9 cellular contexts compared by ENCODE assay signal in the genomic region with DNA sequence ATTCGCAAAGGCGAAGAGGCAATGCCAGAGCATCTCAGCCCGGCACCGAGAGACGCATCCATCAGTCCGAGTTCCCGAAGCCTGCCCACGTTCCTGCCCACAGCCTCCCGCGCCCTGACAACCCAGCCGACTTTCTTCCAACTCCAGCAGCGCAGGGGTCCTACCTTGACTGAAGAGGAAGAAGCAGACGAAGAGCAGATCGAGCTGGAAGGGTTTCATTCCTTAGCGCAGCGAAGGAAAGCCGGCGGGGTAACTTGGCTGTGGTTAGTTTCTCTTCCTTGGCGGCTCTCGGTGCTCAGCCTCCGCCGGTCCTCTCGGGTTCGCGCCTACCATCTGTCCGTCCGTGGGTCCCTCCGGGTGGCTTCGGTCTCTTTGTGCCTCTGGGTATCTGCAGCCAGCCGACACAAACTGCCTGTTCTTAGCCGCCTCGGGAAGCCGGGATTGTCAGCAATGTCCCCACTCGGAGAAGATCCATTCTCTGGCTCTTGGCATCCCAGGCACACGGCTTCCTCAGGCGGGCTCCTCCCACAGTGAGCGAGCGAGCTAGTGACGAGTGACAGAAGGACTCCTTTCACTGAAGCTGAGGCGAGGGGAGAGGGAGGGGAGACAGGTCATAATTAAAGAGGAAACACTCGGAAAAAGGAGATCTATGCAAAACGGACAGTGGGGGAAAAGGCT. TPM values are rescaled to one million over a fixed set of nuclear protein-coding genes. Genes with fewer than 3 reads are reported as not detected.
DNase-seq lines count a peak whose midpoint lies in the region; ATAC-seq and TF ChIP-seq lines count a peak whose summit lies in the region.
"Had no signal": no experiment of that assay in that cellular context is flagged by ENCODE, and none has a peak within 500 bp of the region (broad histone marks: within the 10 kb centered on the region; RNA-seq: fewer than 3 reads in every experiment).

A gene (minus strand): TSS at position 480 of the 678 bp plus-strand sequence.

- ATAC-seq in Panc1 (0 out of 2 replicates have a peak, but pooled peaks have one; percentile 51), GM21723 (IDR thresholded peaks at IDR 0.05; ENCODE audit: unreplicated experiment) (no peak), GM21717 (IDR thresholded peaks at IDR 0.05; ENCODE audit: unreplicated experiment) (no peak)

- BruUV-seq in Panc1 (replicated peaks; lab: Mats Ljungman, UMichigan): no TSS peak

- H3K9me3 ChIP-seq in ES-I3 (ENCODE audit: control insufficient read depth, insufficient read depth, low read length): no peaks in the 10 kb centered on the region
- H3K9me3 ChIP-seq in Panc1 (ENCODE audit: control insufficient read depth, insufficient read depth, low read depth, low read length): no peaks in the 10 kb centered on the region

- intact Hi-C loops in Panc1 (cut with micrococcal nuclease; ENCODE audit: unreplicated experiment) (no loop called here), head of caudate nucleus (cut with DNase I) (loop anchor here (10.0 kb wide), 2 partner anchors 74 to 344 kb away; no protein-coding TSS in a partner anchor)

- TF ChIP-seq CTCF in Panc1 (IDR thresholded peaks at IDR 0.05) (no peak), retinal pigment epithelial cell (conservative IDR thresholded peaks at IDR 0.05; ENCODE audit: low read depth, low read length) (no peak)

- POLR2A ChIA-PET in Panc1 (lab: Charles Lee): no interaction called here

- peaks cover 15% of the 10 kb centered on the region for H3K4me1 ChIP-seq in ES-I3 (ENCODE audit: insufficient read depth, low read length)
- H3K4me1 ChIP-seq in Panc1 (ENCODE audit: control insufficient read depth, insufficient read depth, low read length): no peaks in the 10 kb centered on the region

- H3K27me3 ChIP-seq in Panc1 (ENCODE audit: control insufficient read depth, insufficient read depth, low read length): peaks cover 58% of the 10 kb centered on the region

- no peaks in the 10 kb centered on the region for H3K36me3 Mint-ChIP-seq in activated naive CD8-positive, alpha-beta T cell treated with anti-CD3 and anti-CD28 coated beads for 36 hours

- H3K9me3 Mint-ChIP-seq in activated naive CD8-positive, alpha-beta T cell treated with anti-CD3 and anti-CD28 coated beads for 36 hours: no peaks in the 10 kb centered on the region

- H3K27ac ChIP-seq in Panc1 (ENCODE audit: low read length): no peak within 1 kb of the TSS

- peaks cover 30% of the 10 kb centered on the region for H3K27me3 Mint-ChIP-seq in activated naive CD8-positive, alpha-beta T cell treated with anti-CD3 and anti-CD28 coated beads for 36 hours

- CTCF ChIA-PET in Panc1 (lab: Charles Lee): no interaction called here

- H3K4me3 Mint-ChIP-seq in activated naive CD8-positive, alpha-beta T cell treated with anti-CD3 and anti-CD28 coated beads for 36 hours: no peak within 1 kb of the TSS

- in situ Hi-C loops in Panc1 (cut with HindIII; ENCODE audit: low pct_unique_long_range_greater_than_20kb, low sequenced_read_pairs): no loop called here

- H3K4me1 Mint-ChIP-seq in activated naive CD8-positive, alpha-beta T cell treated with anti-CD3 and anti-CD28 coated beads for 36 hours: no peaks in the 10 kb centered on the region

- no peaks in the 10 kb centered on the region for H3K36me3 ChIP-seq in ES-I3 (ENCODE audit: insufficient read depth, low read length)
- H3K36me3 ChIP-seq in Panc1 (ENCODE audit: control insufficient read depth, insufficient read depth, low read length): no peaks in the 10 kb centered on the region

- H3K9ac ChIP-seq in ES-I3 (ENCODE audit: low read depth, low read length): peak within 1 kb of the TSS; percentile 33; the same call in 1 of the 2 replicates

- H3K27ac Mint-ChIP-seq in activated naive CD8-positive, alpha-beta T cell treated with anti-CD3 and anti-CD28 coated beads for 36 hours: no peak within 1 kb of the TSS

- no peak for DNase-seq in Panc1 (ENCODE audit: low read depth, low spot score)
- peak; percentile 61 to 93 (median 82) for DNase-seq in head of caudate nucleus
- no peak for DNase-seq in retinal pigment epithelial cell (ENCODE audit: low read depth)
- DNase-seq in activated naive CD8-positive, alpha-beta T cell treated with anti-CD3 and anti-CD28 coated beads for 36 hours: no peak
- DNase-seq in activated CD4-positive, alpha-beta T cell treated with anti-CD3 and anti-CD28 coated beads for 48 hours: no peak

- H3K4me3 ChIP-seq in Panc1 (ENCODE audit: low read depth in 2 of 2, low read length in 2 of 2) (peak within 1 kb of the TSS; percentile 36 to 38), retinal pigment epithelial cell (ENCODE audit: low read length) (peak within 1 kb of the TSS; percentile 48)

RNA-seq across cellular contexts. Expression of the gene that starts here (rescaled TPM):
- total RNA-seq in Panc1 (2021; ENCODE audit: unreplicated experiment): 0.36 TPM
- polyA plus RNA-seq in Panc1 (2012; ENCODE audit: insufficient read length): 0.82 TPM
- total RNA-seq in activated naive CD8-positive, alpha-beta T cell treated with anti-CD3 and anti-CD28 coated beads for 36 hours: not detected
- total RNA-seq: subcutaneous adipose tissue had no signal

Comparison
In these comparisons a context has a peak if more than half of its experiments do, and no peak if none do; other contexts are left out.
1. Peak in ATAC-seq and H3K4me3 ChIP-seq in Panc1; RNA of the gene not detected or under 1 TPM.
2. DNase-seq: peak in head of caudate nucleus (42 of 42); none in Panc1 (single experiment), retinal pigment epithelial cell (single experiment), activated naive CD8-positive, alpha-beta T cell treated with anti-CD3 and anti-CD28 coated beads for 36 hours (single experiment) and activated CD4-positive, alpha-beta T cell treated with anti-CD3 and anti-CD28 coated beads for 48 hours (single experiment).